14 cellular contexts compared by ENCODE assay signal in genomic region chr4:166777760-166778159, GRCh38.
DNase-seq lines count a peak whose midpoint lies in the region; ATAC-seq lines count a peak whose summit lies in the region.
"Had no signal": no experiment of that assay in that cellular context is flagged by ENCODE, and none has a peak within 500 bp of the region (broad histone marks: within the 10 kb centered on the region; RNA-seq: fewer than 3 reads in every experiment).

No MANE protein-coding gene starts in this region.

- no peak for DNase-seq in globus pallidus (ENCODE audit: low spot score)
- no peak for DNase-seq in AG08396 (ENCODE audit: low spot score)
- DNase-seq: CD8-positive, alpha-beta T cell; COR-L47; DND-41; GDM1; HCEC 1CT; HFFc6; Karpas-422 had no signal

- ATAC-seq in GM18870 (IDR thresholded peaks at IDR 0.05; ENCODE audit: unreplicated experiment) = peak; percentile 62
- peak; percentile 63 for ATAC-seq in HG02678 (IDR thresholded peaks at IDR 0.05; ENCODE audit: unreplicated experiment)
- ATAC-seq in HG03159 (IDR thresholded peaks at IDR 0.05; ENCODE audit: unreplicated experiment) = peak; percentile 51
- ATAC-seq in GM19035 (IDR thresholded peaks at IDR 0.05; ENCODE audit: unreplicated experiment) = no peak
- ATAC-seq: A549; CD8-positive, alpha-beta T cell had no signal
